19 cellular contexts compared by ENCODE assay signal in genomic region chr19:31211088-31211487, GRCh38.
A peak's percentile ranks its signal among the peaks of the same experiment; 100 is the strongest.
DNase-seq lines count a peak whose midpoint lies in the region; ATAC-seq, FAIRE-seq and TF ChIP-seq lines count a peak whose summit lies in the region.
"Had no signal": no experiment of that assay in that cellular context is flagged by ENCODE, and none has a peak within 500 bp of the region (broad histone marks: within the 10 kb centered on the region; RNA-seq: fewer than 3 reads in every experiment).

No MANE protein-coding gene starts in this region.

- intact Hi-C loops in activated T-helper 1 cell treated with anti-CD3 and anti-CD28 coated beads, Interleukin-12 subunit alpha, Interleukin-12 subunit beta, Interleukin-2, Interleukin-4 antibody, amounts not matched to agents 30 ng/mL and 10 ng/mL and 1 ng/mL, durations not matched to agents 14 hours and 24 hours and 36 hours (cut with micrococcal nuclease), result loop anchor here (10.0 kb wide), 3 partner anchors 1266 to 1964 kb away; partner anchors contain the start of gene URI1
- intact Hi-C loops in right lobe of liver (cut with DNase I), result no loop called here

- H3K27me3 Mint-ChIP-seq in activated naive CD4-positive, alpha-beta T cell treated with anti-CD3 and anti-CD28 coated beads, Interleukin-2, amount 50 U/mL, for 24 hours, result no peaks in the 10 kb centered on the region
- H3K27me3 Mint-ChIP-seq in activated T-helper 1 cell treated with anti-CD3 and anti-CD28 coated beads, Interleukin-12 subunit alpha, Interleukin-12 subunit beta, Interleukin-2, Interleukin-4 antibody, amounts not matched to agents 30 ng/mL and 10 ng/mL and 1 ng/mL, durations not matched to agents 14 hours and 24 hours and 36 hours (ENCODE audit: insufficient read depth), result peaks cover 2% of the 10 kb centered on the region
- H3K27me3 Mint-ChIP-seq in type B pancreatic cell, result peaks cover 12% of the 10 kb centered on the region
- H3K27me3 Mint-ChIP-seq: B cell; CD4-positive, alpha-beta T cell had no signal

- H3K4me3 ChIP-seq in keratinocyte (ENCODE audit: control insufficient read depth in 2 of 3, extremely low read depth in 1 of 3, insufficient read depth in 2 of 3, low read depth in 1 of 3, low read length in 3 of 3) (no peak overlapping the region), right lobe of liver (no peak overlapping the region)
- H3K4me3 ChIP-seq: GM12878, GM23338 had no signal

- DNase-seq in activated naive CD4-positive, alpha-beta T cell treated with anti-CD3 and anti-CD28 coated beads, Interleukin-2, amount 50 U/mL, for 16 hours, result no peak
- no peak for DNase-seq in activated T-helper 1 cell treated with anti-CD3 and anti-CD28 coated beads, Interleukin-12 subunit alpha, Interleukin-12 subunit beta, Interleukin-2, Interleukin-4 antibody, amounts not matched to agents 30 ng/mL and 10 ng/mL and 1 ng/mL, durations not matched to agents 14 hours and 24 hours and 36 hours (ENCODE audit: low spot score)
- no peak for DNase-seq in keratinocyte (ENCODE audit: low read depth, low spot score)
- no peak for DNase-seq in type B pancreatic cell (ENCODE audit: extremely low spot score, unreplicated experiment)
- DNase-seq in right lobe of liver, result no peak
- DNase-seq: C1 segment of cervical spinal cord; Calu3; CD4-positive, alpha-beta T cell; DMS 273 treated with DMSO at 0.1 percent for 48 hours; H7 had no signal

- H3K36me3 Mint-ChIP-seq in activated naive CD4-positive, alpha-beta T cell treated with anti-CD3 and anti-CD28 coated beads, Interleukin-2, amount 50 U/mL, for 24 hours, result no peaks in the 10 kb centered on the region
- H3K36me3 Mint-ChIP-seq in activated T-helper 1 cell treated with anti-CD3 and anti-CD28 coated beads, Interleukin-12 subunit alpha, Interleukin-12 subunit beta, Interleukin-2, Interleukin-4 antibody, amounts not matched to agents 30 ng/mL and 10 ng/mL and 1 ng/mL, durations not matched to agents 14 hours and 24 hours and 36 hours (ENCODE audit: low read depth), result peaks cover 1% of the 10 kb centered on the region
- no peaks in the 10 kb centered on the region for H3K36me3 Mint-ChIP-seq in type B pancreatic cell

- peak overlapping the region; percentile 44 for H3K27ac Mint-ChIP-seq in activated naive CD4-positive, alpha-beta T cell treated with anti-CD3 and anti-CD28 coated beads, Interleukin-2, amount 50 U/mL, for 24 hours
- H3K27ac Mint-ChIP-seq in activated T-helper 1 cell treated with anti-CD3 and anti-CD28 coated beads, Interleukin-12 subunit alpha, Interleukin-12 subunit beta, Interleukin-2, Interleukin-4 antibody, amounts not matched to agents 30 ng/mL and 10 ng/mL and 1 ng/mL, durations not matched to agents 14 hours and 24 hours and 36 hours, result peak overlapping the region; percentile 14
- peak overlapping the region; percentile 4 for H3K27ac Mint-ChIP-seq in type B pancreatic cell
- H3K27ac Mint-ChIP-seq: B cell; CD4-positive, alpha-beta T cell; GM23338 had no signal

- ATAC-seq in GM18870 (IDR thresholded peaks at IDR 0.05; ENCODE audit: unreplicated experiment) (no peak), right lobe of liver (no peak)
- ATAC-seq: GM12878, GM23338, HepG2 had no signal

- no peaks in the 10 kb centered on the region for H3K9me1 ChIP-seq in keratinocyte (ENCODE audit: control insufficient read depth, extremely low read depth, insufficient read depth, low read length)

- no peak overlapping the region for H3K4me3 Mint-ChIP-seq in activated naive CD4-positive, alpha-beta T cell treated with anti-CD3 and anti-CD28 coated beads, Interleukin-2, amount 50 U/mL, for 24 hours
- no peak overlapping the region for H3K4me3 Mint-ChIP-seq in activated T-helper 1 cell treated with anti-CD3 and anti-CD28 coated beads, Interleukin-12 subunit alpha, Interleukin-12 subunit beta, Interleukin-2, Interleukin-4 antibody, amounts not matched to agents 30 ng/mL and 10 ng/mL and 1 ng/mL, durations not matched to agents 14 hours and 24 hours and 36 hours
- no peak overlapping the region for H3K4me3 Mint-ChIP-seq in type B pancreatic cell
- H3K4me3 Mint-ChIP-seq: B cell; CD4-positive, alpha-beta T cell; GM23338 had no signal

- H3K4me1 Mint-ChIP-seq in activated naive CD4-positive, alpha-beta T cell treated with anti-CD3 and anti-CD28 coated beads, Interleukin-2, amount 50 U/mL, for 24 hours, result peaks cover 29% of the 10 kb centered on the region
- peaks cover 33% of the 10 kb centered on the region for H3K4me1 Mint-ChIP-seq in activated T-helper 1 cell treated with anti-CD3 and anti-CD28 coated beads, Interleukin-12 subunit alpha, Interleukin-12 subunit beta, Interleukin-2, Interleukin-4 antibody, amounts not matched to agents 30 ng/mL and 10 ng/mL and 1 ng/mL, durations not matched to agents 14 hours and 24 hours and 36 hours (ENCODE audit: low read depth)
- H3K4me1 Mint-ChIP-seq in type B pancreatic cell (ENCODE audit: unreplicated experiment), result no peaks in the 10 kb centered on the region
- H3K4me1 Mint-ChIP-seq: B cell, GM23338 had no signal

- no peak overlapping the region for H3K27ac ChIP-seq in keratinocyte (ENCODE audit: control insufficient read depth, insufficient read depth, low read length)
- no peak overlapping the region for H3K27ac ChIP-seq in right lobe of liver

- TF ChIP-seq POLR2A in right lobe of liver (IDR thresholded peaks at IDR 0.05), result no peak

- WGBS in right lobe of liver (ENCODE audit: insufficient coverage, low coverage, low lambda C conversion rate, missing lambda C conversion rate), result 60% methylated on average over 3 of the region's 3 CpGs

- no peaks in the 10 kb centered on the region for H3K9me3 Mint-ChIP-seq in activated naive CD4-positive, alpha-beta T cell treated with anti-CD3 and anti-CD28 coated beads, Interleukin-2, amount 50 U/mL, for 24 hours
- H3K9me3 Mint-ChIP-seq in activated T-helper 1 cell treated with anti-CD3 and anti-CD28 coated beads, Interleukin-12 subunit alpha, Interleukin-12 subunit beta, Interleukin-2, Interleukin-4 antibody, amounts not matched to agents 30 ng/mL and 10 ng/mL and 1 ng/mL, durations not matched to agents 14 hours and 24 hours and 36 hours, result peaks cover 7% of the 10 kb centered on the region
- H3K9me3 Mint-ChIP-seq in type B pancreatic cell, result peaks cover 4% of the 10 kb centered on the region
- H3K9me3 Mint-ChIP-seq: CD4-positive, alpha-beta T cell; GM23338 had no signal

- H3K79me2 ChIP-seq in keratinocyte (ENCODE audit: control insufficient read depth, insufficient read depth, low read length), result no peaks in the 10 kb centered on the region

- dilution Hi-C loops in keratinocyte (cut with MboI; ENCODE audit: extremely low pct_ligation_motif_present, low sequenced_read_pairs), result no loop called here

- no peak overlapping the region for H3K9ac ChIP-seq in keratinocyte (ENCODE audit: control insufficient read depth, extremely low read depth, insufficient read depth, low read length)

- FAIRE-seq in keratinocyte (lab: Jason Lieb, UNC), result peak; percentile 9
- FAIRE-seq: A204.1, GM12878, GM18507, HepG2, HTR-8/SVneo had no signal

- no peak overlapping the region for H2AFZ ChIP-seq in keratinocyte (ENCODE audit: control insufficient read depth, low read length)
- H2AFZ ChIP-seq: GM23338 had no signal

- TF ChIP-seq CTCF in keratinocyte (optimal IDR thresholded peaks at IDR 0.05 in 1 of 3, IDR thresholded peaks at IDR 0.05 in 1 of 3, conservative IDR thresholded peaks at IDR 0.05 in 1 of 3; ENCODE audit: extremely low read depth in 1 of 3, insufficient read depth in 2 of 3, low read length in 3 of 3) (no peak), type B pancreatic cell (conservative IDR thresholded peaks at IDR 0.05) (no peak), right lobe of liver (IDR thresholded peaks at IDR 0.05) (no peak)

- H3K9me3 ChIP-seq in keratinocyte (ENCODE audit: control insufficient read depth, low read depth, low read length) (no peaks in the 10 kb centered on the region), right lobe of liver (no peaks in the 10 kb centered on the region)

- H3K27me3 ChIP-seq in keratinocyte (ENCODE audit: control insufficient read depth, extremely low read depth, insufficient read depth, low read length) (no peaks in the 10 kb centered on the region), right lobe of liver (no peaks in the 10 kb centered on the region)

- H4K20me1 ChIP-seq in keratinocyte (ENCODE audit: control insufficient read depth, extremely low read depth, insufficient read depth, low read length), result no peaks in the 10 kb centered on the region

- H3K36me3 ChIP-seq in keratinocyte (ENCODE audit: control insufficient read depth in 2 of 2, extremely low read depth in 1 of 2, insufficient read depth in 2 of 2, low read length in 2 of 2) (no peaks in the 10 kb centered on the region), right lobe of liver (no peaks in the 10 kb centered on the region)

- no peak overlapping the region for H3K4me2 ChIP-seq in keratinocyte (ENCODE audit: control insufficient read depth, extremely low read depth, insufficient read depth, low read depth, low read length)
- H3K4me2 ChIP-seq: GM23338 had no signal

- peaks cover 20% of the 10 kb centered on the region for H3K4me1 ChIP-seq in keratinocyte (ENCODE audit: control insufficient read depth, extremely low read depth, insufficient read depth, low read length)
- no peaks in the 10 kb centered on the region for H3K4me1 ChIP-seq in right lobe of liver
